In the genomic region with DNA sequence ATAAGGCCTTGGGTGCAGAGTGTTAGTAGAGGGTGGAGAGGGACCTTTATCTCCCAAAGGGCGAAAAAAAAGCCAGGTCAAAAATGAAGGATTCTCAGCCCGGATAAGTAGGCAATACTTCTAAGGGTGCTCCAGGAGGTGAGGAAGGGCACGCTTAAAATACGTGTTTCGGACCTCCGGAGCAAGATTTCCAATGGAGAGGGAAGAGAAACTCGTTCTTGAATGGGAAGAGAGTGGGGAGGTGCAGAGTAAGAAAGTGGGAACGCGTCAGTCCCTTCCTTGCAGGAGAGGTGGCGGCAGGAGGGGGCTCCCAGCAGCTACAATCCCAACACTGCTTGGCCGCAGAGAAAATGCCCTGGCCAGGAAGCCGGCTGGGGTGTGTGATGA, we compare ENCODE assay signal across 8 cellular contexts. TPM values are rescaled to one million over a fixed set of nuclear protein-coding genes. Genes with fewer than 3 reads are reported as not detected.
DNase-seq lines count a peak whose midpoint lies in the region; ATAC-seq and TF ChIP-seq lines count a peak whose summit lies in the region.

No MANE protein-coding gene starts in this region.

- H3K36me3 ChIP-seq in tibial nerve, result peaks cover 0 to 21% (median 0%) of the 10 kb centered on the region in 3 donors

- DNase-seq in AG08396 (ENCODE audit: low spot score) (peak; percentile 18), left lobe of liver (ENCODE audit: low spot score) (no peak), tibial nerve (ENCODE audit: low spot score in 2 of 2) (no peak), amniotic stem cell (lab: John Stamatoyannopoulos, UW) (no peak), NCI-H1930 (lab: John Stamatoyannopoulos, UW) (no peak), GOT3 (lab: John Stamatoyannopoulos, UW) (no peak)
- no peak for DNase-seq in activated naive CD8-positive, alpha-beta T cell treated with anti-CD3 and anti-CD28 coated beads, Interleukin-2, amount 50 U/mL, for 24 hours

- TF ChIP-seq EP300 in tibial nerve (IDR thresholded peaks at IDR 0.05), result no peak

- 2 to 4% methylated on average over 12 of the region's 12 CpGs for WGBS in tibial nerve, 2 donors

- peaks cover 4 to 39% (median 21%) of the 10 kb centered on the region in 4 donors for H3K4me1 ChIP-seq in tibial nerve

- no peak for TF ChIP-seq POLR2A in tibial nerve (IDR thresholded peaks at IDR 0.05)

- H3K9me3 ChIP-seq in tibial nerve, result no peaks in the 10 kb centered on the region

- ATAC-seq in HG02870 (IDR thresholded peaks at IDR 0.05; ENCODE audit: unreplicated experiment) (peak; percentile 12), left lobe of liver (peak; percentile 10)
- no peak for ATAC-seq in activated naive CD8-positive, alpha-beta T cell treated with anti-CD3 and anti-CD28 coated beads, Interleukin-2, amount 50 U/mL, for 24 hours

- H3K36me3 Mint-ChIP-seq in activated naive CD8-positive, alpha-beta T cell treated with anti-CD3 and anti-CD28 coated beads, Interleukin-2, amount 50 U/mL, for 24 hours (ENCODE audit: low read depth), result peaks cover 15% of the 10 kb centered on the region

- H3K4me1 Mint-ChIP-seq in activated naive CD8-positive, alpha-beta T cell treated with anti-CD3 and anti-CD28 coated beads, Interleukin-2, amount 50 U/mL, for 24 hours, result peaks cover 35% of the 10 kb centered on the region

- peak overlapping the region; percentile 77 to 94 (median 92) for H3K27ac ChIP-seq in tibial nerve

- no peaks in the 10 kb centered on the region for H3K9me3 Mint-ChIP-seq in activated naive CD8-positive, alpha-beta T cell treated with anti-CD3 and anti-CD28 coated beads, Interleukin-2, amount 50 U/mL, for 24 hours

- H3K27ac Mint-ChIP-seq in activated naive CD8-positive, alpha-beta T cell treated with anti-CD3 and anti-CD28 coated beads, Interleukin-2, amount 50 U/mL, for 24 hours, result peak overlapping the region; percentile 91

- TF ChIP-seq CTCF in tibial nerve (IDR thresholded peaks at IDR 0.05), result no peak

- H3K27me3 Mint-ChIP-seq in activated naive CD8-positive, alpha-beta T cell treated with anti-CD3 and anti-CD28 coated beads, Interleukin-2, amount 50 U/mL, for 24 hours, result no peaks in the 10 kb centered on the region

- peak overlapping the region; percentile 92 for H3K4me3 Mint-ChIP-seq in activated naive CD8-positive, alpha-beta T cell treated with anti-CD3 and anti-CD28 coated beads, Interleukin-2, amount 50 U/mL, for 24 hours

- no peaks in the 10 kb centered on the region for H3K27me3 ChIP-seq in tibial nerve

- peak overlapping the region; percentile 84 to 98 (median 96) for H3K4me3 ChIP-seq in tibial nerve

RNA-seq across cellular contexts. Expression of a gene that starts 0.6 kb away (rescaled TPM):
- total RNA-seq in left lobe of liver (38.7 TPM), tibial nerve (100 to 1,000 TPM in 2 of 4 donors, 10 to 100 TPM in 2; 81.0 to 106 (median 97.0) TPM)

RNA-seq across cellular contexts. Expression of a gene that starts 46.7 kb away (rescaled TPM):
- total RNA-seq in left lobe of liver, result not detected
- total RNA-seq in tibial nerve, result not detected

RNA-seq across cellular contexts. Expression of a gene that starts 50.2 kb away (rescaled TPM):
- total RNA-seq in left lobe of liver (43.0 TPM), tibial nerve (10 to 100 TPM; 26.3 to 38.5 (median 30.2) TPM)
